Comparison of ENCODE assay signal across 28 cellular contexts in genomic region chr22:37967637-37968451, GRCh38. TPM values are rescaled to one million over a fixed set of nuclear protein-coding genes. Genes with fewer than 3 reads are reported as not detected.
DNase-seq lines count a peak whose midpoint lies in the region; ATAC-seq and TF ChIP-seq lines count a peak whose summit lies in the region.
"Had no signal": no experiment of that assay in that cellular context is flagged by ENCODE, and none has a peak within 500 bp of the region (broad histone marks: within the 10 kb centered on the region; RNA-seq: fewer than 3 reads in every experiment).

No MANE protein-coding gene starts in this region.

- TF ChIP-seq CTCF in RWPE1 (conservative IDR thresholded peaks at IDR 0.05; ENCODE audit: low read depth): no peak

- H3K9me3 ChIP-seq in mesodermal cell (ENCODE audit: control insufficient read depth, low read length): no peaks in the 10 kb centered on the region
- H3K9me3 ChIP-seq: breast epithelium, colonic mucosa, left ventricle myocardium inferior, suprapubic skin had no signal

- peaks cover 25% of the 10 kb centered on the region for H3K4me1 ChIP-seq in mesodermal cell (ENCODE audit: control insufficient read depth, insufficient read depth, low read length, poor library complexity, severe bottlenecking)
- H3K4me1 ChIP-seq: breast epithelium, colonic mucosa had no signal

- CTCF ChIA-PET in RWPE1 (lab: Yijun Ruan, JAX): interaction anchor here (0.6 kb wide), 1 partner anchor 151 kb away, joined by 3 read pairs; no protein-coding TSS in a partner anchor

- no peak for ATAC-seq in HG03097 (IDR thresholded peaks at IDR 0.05; ENCODE audit: low FRiP score, unreplicated experiment)
- ATAC-seq: activated T-cell treated with anti-CD3 and anti-CD28 coated beads, Interleukin-2, amount 50 U/mL, for 4 hours; Panc1 had no signal

- whole genome bisulfite sequencing in mesodermal cell (ENCODE audit: insufficient coverage in 2 of 2), 2 experiments: 71 to 81% methylated on average over 9 to 10 of the region's 14 CpGs

- H3K36me3 ChIP-seq in mesodermal cell (ENCODE audit: control insufficient read depth, insufficient read depth, low read length): peaks cover 52% of the 10 kb centered on the region
- H3K36me3 ChIP-seq: breast epithelium, colonic mucosa had no signal

- H3K4me3 ChIP-seq in mesodermal cell (ENCODE audit: extremely low read depth, insufficient read depth, low read length, poor library complexity, severe bottlenecking): no peak overlapping the region
- H3K4me3 ChIP-seq: breast epithelium, colonic mucosa, left ventricle myocardium inferior, suprapubic skin had no signal

- DNase-seq in NCI-H146 (lab: John Stamatoyannopoulos, UW): peak; percentile 18
- DNase-seq in NCI-H146 treated with DMSO at 0.1 percent for 48 hours (lab: John Stamatoyannopoulos, UW; ENCODE audit: unreplicated experiment): no peak
- peak in 2 of 61 donors; percentile 19 to 33 for DNase-seq in caudate nucleus (lab: John Stamatoyannopoulos, UW)
- DNase-seq in superior temporal gyrus (ENCODE audit: extremely low spot score): peak; percentile 18
- DNase-seq in AG08396 (ENCODE audit: low spot score): no peak
- no peak for DNase-seq in RWPE1 (ENCODE audit: low spot score)
- DNase-seq: 8988T; activated CD4-positive, alpha-beta T cell treated with anti-CD3 and anti-CD28 coated beads, Interleukin-2, amount 10 ng/mL, durations not matched to agents 24 days and 14 days; activated naive CD4-positive, alpha-beta T cell treated with Interleukin-2 at 50 U/mL for 16 hours; activated T-cell treated with anti-CD3 and anti-CD28 coated beads, Interleukin-2, amount 50 U/mL, for 4 hours; CD4-positive, CD25-positive, alpha-beta regulatory T cell; colonic mucosa; HCEC 1CT; left ventricle myocardium inferior; MM.1S; naive B cell; NCI-H2171; NCI-H524 treated with DMSO at 0.1 percent for 48 hours; SIG-M5; SW 1271; T1000; WERI-Rb-1 had no signal

- POLR2A ChIA-PET in RWPE1 (lab: Yijun Ruan, JAX; ENCODE audit: low non-redundant PET): no interaction called here

- H3K27ac ChIP-seq in caudate nucleus (ENCODE audit: low read depth, low read length) (peak overlapping the region; percentile 97), mesodermal cell (ENCODE audit: low read depth, low read length, severe bottlenecking) (peak overlapping the region; percentile 45), RWPE1 (no peak overlapping the region; the same call in 1 of the 2 replicates)
- H3K27ac ChIP-seq: colonic mucosa, KMS-11, left ventricle myocardium inferior, suprapubic skin, WERI-Rb-1 had no signal

RNA-seq across cellular contexts. Expression of gene POLR2F, which starts 14.3 kb away (rescaled TPM):
- 121 TPM for polyA plus RNA-seq in mesodermal cell (2013, experiment 1 of 2)
- 107 TPM for polyA plus RNA-seq in mesodermal cell (2013, experiment 2 of 2)

RNA-seq across cellular contexts. Expression of gene C22orf23, which starts 14.4 kb away (rescaled TPM):
- polyA plus RNA-seq in mesodermal cell (2013, experiment 1 of 2): 0.70 TPM
- 0.91 TPM for polyA plus RNA-seq in mesodermal cell (2013, experiment 2 of 2)
- polyA plus RNA-seq: CD4-positive, CD25-positive, alpha-beta regulatory T cell had no signal

RNA-seq across cellular contexts. Expression of gene SOX10, which starts 16.5 kb away (rescaled TPM):
- polyA plus RNA-seq in mesodermal cell (2013, experiment 1 of 2): 9.0 TPM
- 8.3 TPM for polyA plus RNA-seq in mesodermal cell (2013, experiment 2 of 2)
- polyA plus RNA-seq: CD4-positive, CD25-positive, alpha-beta regulatory T cell had no signal

Comparison
In these comparisons a context has a peak if more than half of its experiments do, and no peak if none do; other contexts are left out.
1. DNase-seq: peak in NCI-H146 (single experiment) and superior temporal gyrus (single experiment); none in NCI-H146 treated with DMSO at 0.1 percent for 48 hours (single experiment), AG08396 (single experiment) and RWPE1 (single experiment).